Comparison of ENCODE assay signal across 1 cellular context in the genomic region with DNA sequence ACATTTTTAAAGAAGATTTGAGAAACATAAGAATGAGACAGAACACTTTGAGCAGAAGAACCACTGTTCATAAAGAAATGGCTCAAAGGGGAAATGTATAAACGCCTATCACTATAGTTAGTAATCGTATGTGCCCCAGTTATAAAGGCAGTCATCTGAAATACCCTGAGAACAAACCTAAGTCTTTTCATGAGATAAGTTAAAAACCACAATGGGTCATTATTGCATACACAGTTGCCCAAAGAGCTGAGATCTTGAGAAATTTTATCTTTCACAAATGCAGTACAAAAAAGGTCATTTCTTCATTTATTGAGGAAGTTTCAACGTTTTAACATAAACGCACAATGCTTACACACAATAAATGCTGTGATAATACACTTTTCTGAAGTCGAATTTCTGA.
TF ChIP-seq lines count a peak whose summit lies in the region.

No MANE protein-coding gene starts in this region.

TF ChIP-seq in HepG2, 621 proteins besides CTCF, POLR2A, EP300 and RAD21 (continued from another document):
- TF ChIP-seq, protein P1, sequence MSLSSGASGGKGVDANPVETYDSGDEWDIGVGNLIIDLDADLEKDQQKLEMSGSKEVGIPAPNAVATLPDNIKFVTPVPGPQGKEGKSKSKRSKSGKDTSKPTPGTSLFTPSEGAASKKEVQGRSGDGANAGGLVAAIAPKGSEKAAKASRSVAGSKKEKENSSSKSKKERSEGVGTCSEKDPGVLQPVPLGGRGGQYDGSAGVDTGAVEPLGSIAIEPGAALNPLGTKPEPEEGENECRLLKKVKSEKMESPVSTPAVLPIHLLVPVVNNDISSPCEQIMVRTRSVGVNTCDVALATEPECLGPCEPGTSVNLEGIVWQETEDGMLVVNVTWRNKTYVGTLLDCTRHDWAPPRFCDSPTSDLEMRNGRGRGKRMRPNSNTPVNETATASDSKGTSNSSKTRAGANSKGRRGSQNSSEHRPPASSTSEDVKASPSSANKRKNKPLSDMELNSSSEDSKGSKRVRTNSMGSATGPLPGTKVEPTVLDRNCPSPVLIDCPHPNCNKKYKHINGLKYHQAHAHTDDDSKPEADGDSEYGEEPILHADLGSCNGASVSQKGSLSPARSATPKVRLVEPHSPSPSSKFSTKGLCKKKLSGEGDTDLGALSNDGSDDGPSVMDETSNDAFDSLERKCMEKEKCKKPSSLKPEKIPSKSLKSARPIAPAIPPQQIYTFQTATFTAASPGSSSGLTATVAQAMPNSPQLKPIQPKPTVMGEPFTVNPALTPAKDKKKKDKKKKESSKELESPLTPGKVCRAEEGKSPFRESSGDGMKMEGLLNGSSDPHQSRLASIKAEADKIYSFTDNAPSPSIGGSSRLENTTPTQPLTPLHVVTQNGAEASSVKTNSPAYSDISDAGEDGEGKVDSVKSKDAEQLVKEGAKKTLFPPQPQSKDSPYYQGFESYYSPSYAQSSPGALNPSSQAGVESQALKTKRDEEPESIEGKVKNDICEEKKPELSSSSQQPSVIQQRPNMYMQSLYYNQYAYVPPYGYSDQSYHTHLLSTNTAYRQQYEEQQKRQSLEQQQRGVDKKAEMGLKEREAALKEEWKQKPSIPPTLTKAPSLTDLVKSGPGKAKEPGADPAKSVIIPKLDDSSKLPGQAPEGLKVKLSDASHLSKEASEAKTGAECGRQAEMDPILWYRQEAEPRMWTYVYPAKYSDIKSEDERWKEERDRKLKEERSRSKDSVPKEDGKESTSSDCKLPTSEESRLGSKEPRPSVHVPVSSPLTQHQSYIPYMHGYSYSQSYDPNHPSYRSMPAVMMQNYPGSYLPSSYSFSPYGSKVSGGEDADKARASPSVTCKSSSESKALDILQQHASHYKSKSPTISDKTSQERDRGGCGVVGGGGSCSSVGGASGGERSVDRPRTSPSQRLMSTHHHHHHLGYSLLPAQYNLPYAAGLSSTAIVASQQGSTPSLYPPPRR (CRISPR knock-in tag; IDR thresholded peaks at IDR 0.05; ENCODE audit: borderline replicate concordance), result no peak
- no peak for TF ChIP-seq ZNF816 (CRISPR knock-in tag; IDR thresholded peaks at IDR 0.05; ENCODE audit: borderline replicate concordance)
- TF ChIP-seq, protein P2, sequence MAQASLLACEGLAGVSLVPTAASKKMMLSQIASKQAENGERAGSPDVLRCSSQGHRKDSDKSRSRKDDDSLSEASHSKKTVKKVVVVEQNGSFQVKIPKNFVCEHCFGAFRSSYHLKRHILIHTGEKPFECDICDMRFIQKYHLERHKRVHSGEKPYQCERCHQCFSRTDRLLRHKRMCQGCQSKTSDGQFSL (CRISPR knock-in tag; IDR thresholded peaks at IDR 0.05), result no peak
- TF ChIP-seq SOX13 (IDR thresholded peaks at IDR 0.05), result no peak
- no peak for TF ChIP-seq SOX13 (CRISPR knock-in tag; conservative IDR thresholded peaks at IDR 0.05 in 1 of 2, IDR thresholded peaks at IDR 0.05 in 1 of 2)
- TF ChIP-seq CHD4 (IDR thresholded peaks at IDR 0.05; ENCODE audit: borderline replicate concordance, low read length), result no peak
- TF ChIP-seq PLRG1 (conservative IDR thresholded peaks at IDR 0.05), result no peak
- TF ChIP-seq SNAPC2 (CRISPR knock-in tag; IDR thresholded peaks at IDR 0.05), result no peak
